Comparison of ENCODE assay signal across 11 cellular contexts in genomic region chr13:50261502-50261901, GRCh38.
"Had no signal": no experiment of that assay in that cellular context is flagged by ENCODE, and none has a peak within 500 bp of the region (broad histone marks: within the 10 kb centered on the region; RNA-seq: fewer than 3 reads in every experiment).

No MANE protein-coding gene starts in this region.

- H3K27me3 Mint-ChIP-seq: naive B cell had no signal

- DNase-seq: activated CD4-positive, alpha-beta T cell treated with anti-CD3 and anti-CD28 coated beads for 1 hour; activated CD4-positive, alpha-beta T cell treated with anti-CD3 and anti-CD28 coated beads, Interleukin-2, amount 50 U/mL, for 4 hours; activated naive CD4-positive, alpha-beta T cell treated with anti-CD3 and anti-CD28 coated beads, Interleukin-2, amount 10 ng/mL, durations not matched to agents 7 days and 5 days; activated T-cell treated with anti-CD3 and anti-CD28 coated beads, Interleukin-2, amount 50 U/mL, for 1 hour; dermis blood vessel endothelial cell; naive B cell; sigmoid colon; spleen; T1000 had no signal

- H3K4me3 Mint-ChIP-seq: activated naive CD4-positive, alpha-beta T cell treated with anti-CD3 and anti-CD28 coated beads, Interleukin-2, amount 10 ng/mL, durations not matched to agents 7 days and 5 days; naive B cell had no signal

- H3K27ac ChIP-seq: ascending aorta, parathyroid adenoma, sigmoid colon, spleen had no signal

- H3K9me3 Mint-ChIP-seq: activated naive CD4-positive, alpha-beta T cell treated with anti-CD3 and anti-CD28 coated beads, Interleukin-2, amount 10 ng/mL, durations not matched to agents 7 days and 5 days had no signal

- H3K36me3 Mint-ChIP-seq: naive B cell had no signal

- H3K4me3 ChIP-seq: ascending aorta, sigmoid colon, spleen had no signal

- H3K27ac Mint-ChIP-seq: activated naive CD4-positive, alpha-beta T cell treated with anti-CD3 and anti-CD28 coated beads, Interleukin-2, amount 10 ng/mL, durations not matched to agents 7 days and 5 days; naive B cell had no signal

- H3K9me3 ChIP-seq: ascending aorta had no signal

- H3K27me3 ChIP-seq: ascending aorta, sigmoid colon, spleen had no signal

- H3K4me1 ChIP-seq: ascending aorta, parathyroid adenoma, sigmoid colon had no signal

- H3K36me3 ChIP-seq: ascending aorta, sigmoid colon, spleen had no signal
